Comparison of ENCODE assay signal across 28 cellular contexts in the genomic region with DNA sequence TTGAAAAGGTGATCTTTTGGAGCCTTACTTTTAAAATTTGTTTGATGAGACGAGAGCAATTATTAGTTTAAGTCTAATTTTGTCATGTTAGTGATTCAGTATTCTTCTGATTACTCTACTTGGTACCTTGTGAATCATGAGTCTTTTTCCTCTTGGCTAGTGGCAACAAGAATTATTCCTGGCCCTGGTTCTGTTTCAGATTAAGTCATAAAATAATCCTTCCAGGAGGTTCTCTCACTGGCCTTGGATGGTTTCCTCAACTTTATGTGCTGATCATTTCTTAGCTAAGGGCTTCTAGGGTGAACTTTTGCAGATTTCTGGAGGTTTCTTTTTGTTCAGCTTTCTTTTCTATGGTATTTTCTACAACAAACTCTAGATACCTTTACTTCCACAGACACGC.
"Had no signal": no experiment of that assay in that cellular context is flagged by ENCODE, and none has a peak within 500 bp of the region (broad histone marks: within the 10 kb centered on the region; RNA-seq: fewer than 3 reads in every experiment).

No MANE protein-coding gene starts in this region.

- H3K36me3 ChIP-seq: colonic mucosa, gastroesophageal sphincter, heart left ventricle, ovary, right lobe of liver, tibial artery had no signal

- H3K4me3 ChIP-seq: colonic mucosa, gastroesophageal sphincter, heart left ventricle, hepatocyte, lung, ovary, psoas muscle, right lobe of liver, testis, tibial artery had no signal

- H2AFZ ChIP-seq: hepatocyte had no signal

- H3K27ac ChIP-seq: colonic mucosa, epithelial cell of prostate, foreskin keratinocyte, gastroesophageal sphincter, heart left ventricle, hepatocyte, ovary, psoas muscle, right lobe of liver, testis, tibial artery had no signal

- H3K27me3 ChIP-seq: colonic mucosa, foreskin keratinocyte, gastroesophageal sphincter, heart left ventricle, hepatocyte, ovary, right lobe of liver, testis, tibial artery had no signal

- H3K4me1 ChIP-seq: colonic mucosa, foreskin keratinocyte, gastroesophageal sphincter, heart left ventricle, psoas muscle, right lobe of liver, testis had no signal

- DNase-seq: colonic mucosa; effector CD8-positive, alpha-beta T cell; endodermal cell; foreskin keratinocyte; heart left ventricle; kidney; natural killer cell; occipital lobe; ovary; posterior cingulate gyrus; psoas muscle; retina; right lobe of liver; small intestine; stimulated activated CD4-positive, alpha-beta T cell treated with anti-CD3 and anti-CD28 coated beads, Interleukin-15, amount 100 ng/mL, for 24 hours; stimulated activated CD4-positive, alpha-beta T cell treated with anti-CD3 and anti-CD28 coated beads, Interleukin-2, amount 100 ng/mL, for 48 hours; stimulated activated naive B cell treated with anti-CD40 and anti-IgM and Interleukin-4, amounts not matched to agents 10 μg/mL and 1 μg/mL and 100 μg/mL, for 72 hours; stimulated activated naive CD8-positive, alpha-beta T cell treated with anti-CD3 and anti-CD28 coated beads, Interleukin-15, amount 100 ng/mL, for 72 hours; substantia nigra; testis; tibial artery had no signal

- H3K4me2 ChIP-seq: hepatocyte had no signal

- H3K9me3 ChIP-seq: colonic mucosa, gastroesophageal sphincter, heart left ventricle, ovary, psoas muscle, right lobe of liver, testis, tibial artery had no signal

- ATAC-seq: esophagus mucosa; foreskin keratinocyte; gastroesophageal sphincter; heart left ventricle; left lobe of liver; natural killer cell; psoas muscle; right lobe of liver; stimulated activated naive B cell treated with anti-CD40 and anti-IgM and Interleukin-4, amounts not matched to agents 10 μg/mL and 1 μg/mL and 100 μg/mL, for 72 hours; stimulated activated naive CD8-positive, alpha-beta T cell treated with anti-CD3 and anti-CD28 coated beads, Interleukin-15, amount 100 ng/mL, for 72 hours had no signal

- FAIRE-seq: kidney, small intestine, urothelium cell line had no signal

- H3K79me2 ChIP-seq: hepatocyte had no signal
